ENCODE assay signal across 9 cellular contexts in genomic region chr16:65070831-65071230, GRCh38. TPM values are rescaled to one million over a fixed set of nuclear protein-coding genes. Genes with fewer than 3 reads are reported as not detected.
DNase-seq lines count a peak whose midpoint lies in the region; ATAC-seq, FAIRE-seq and TF ChIP-seq lines count a peak whose summit lies in the region.
"Had no signal": no experiment of that assay in that cellular context is flagged by ENCODE, and none has a peak within 500 bp of the region (broad histone marks: within the 10 kb centered on the region; RNA-seq: fewer than 3 reads in every experiment).

No MANE protein-coding gene starts in this region.

- POLR2A ChIA-PET in CD4-positive, alpha-beta memory T cell (lab: Charles Lee; ENCODE audit: partially characterized antibody): no interaction called here

- DNase-seq in DMS53 (lab: John Stamatoyannopoulos, UW): peak; percentile 42
- no peak for DNase-seq in DMS53 treated with DMSO at 0.1 percent for 48 hours (lab: John Stamatoyannopoulos, UW; ENCODE audit: unreplicated experiment)
- peak; percentile 49 to 94 (median 88) for DNase-seq in dorsolateral prefrontal cortex
- peak; percentile 43 for DNase-seq in lung (ENCODE audit: low spot score)
- peak; percentile 91 for DNase-seq in urothelium cell line (ENCODE audit: low spot score)
- DNase-seq in stimulated activated CD4-positive, alpha-beta T cell treated with anti-CD3 and anti-CD28 coated beads, Interleukin-15, amount 100 ng/mL, for 24 hours: no peak
- DNase-seq in CD4-positive, alpha-beta memory T cell: no peak
- DNase-seq in NCI-H524 (lab: John Stamatoyannopoulos, UW): no peak

- H3K27me3 ChIP-seq in dorsolateral prefrontal cortex: no peaks in the 10 kb centered on the region
- H3K27me3 ChIP-seq in lung (ENCODE audit: control insufficient read depth, insufficient read depth): no peaks in the 10 kb centered on the region
- H3K27me3 ChIP-seq in CD4-positive, alpha-beta memory T cell (ENCODE audit: insufficient read depth, low read length): no peaks in the 10 kb centered on the region

- H3K4me1 Mint-ChIP-seq in CD4-positive, alpha-beta memory T cell: no peaks in the 10 kb centered on the region

- FAIRE-seq in urothelium cell line (lab: Jason Lieb, UNC): peak; percentile 82

- H3K36me3 ChIP-seq in lung (ENCODE audit: control insufficient read depth in 2 of 2, insufficient read depth in 2 of 2, low read length in 2 of 2): no peaks in the 10 kb centered on the region
- H3K36me3 ChIP-seq in CD4-positive, alpha-beta memory T cell (ENCODE audit: insufficient read depth, low read length): no peaks in the 10 kb centered on the region

- H3K9me3 ChIP-seq in lung (ENCODE audit: control insufficient read depth in 2 of 2, insufficient read depth in 1 of 2, low read length in 1 of 2): no peaks in the 10 kb centered on the region
- H3K9me3 ChIP-seq in CD4-positive, alpha-beta memory T cell (ENCODE audit: control insufficient read depth in 1 of 2, low read length in 2 of 2): no peaks in the 10 kb centered on the region

- intact Hi-C loops in dorsolateral prefrontal cortex (cut with DNase I): loop anchor here in 1 of 2 donors (1.0 kb wide), 1 partner anchor 51 kb away; the partner anchor contains the start of gene CDH11
- intact Hi-C loops in CD4-positive, alpha-beta memory T cell (cut with micrococcal nuclease): no loop called here

- CTCF ChIA-PET in CD4-positive, alpha-beta memory T cell (lab: Charles Lee; ENCODE audit: partially characterized antibody): no interaction called here

- H3K36me3 Mint-ChIP-seq in CD4-positive, alpha-beta memory T cell: no peaks in the 10 kb centered on the region

- peaks cover 1 to 21% (median 10%) of the 10 kb centered on the region in 8 donors for H3K9me3 Mint-ChIP-seq in CD4-positive, alpha-beta memory T cell

- no peaks in the 10 kb centered on the region for H3K4me1 ChIP-seq in lung (ENCODE audit: control insufficient read depth in 2 of 2, insufficient read depth in 2 of 2, low read length in 2 of 2)
- no peaks in the 10 kb centered on the region for H3K4me1 ChIP-seq in CD4-positive, alpha-beta memory T cell (ENCODE audit: insufficient read depth, low read length)

- peak in 3 of 56 donors; percentile 7 to 37 (median 12) for TF ChIP-seq CTCF in dorsolateral prefrontal cortex (IDR thresholded peaks at IDR 0.05 in 54 of 56, conservative IDR thresholded peaks at IDR 0.05 in 2 of 56; ENCODE audit: low read depth in 1 of 56, partially characterized antibody in 56 of 56)
- TF ChIP-seq CTCF in lung (IDR thresholded peaks at IDR 0.05; ENCODE audit: control extremely low read depth, extremely low read depth): no peak

- no peak overlapping the region for H3K27ac Mint-ChIP-seq in CD4-positive, alpha-beta memory T cell

- ATAC-seq in lung (ENCODE audit: insufficient read depth, low FRiP score): peak; percentile 69

- H3K27me3 Mint-ChIP-seq in CD4-positive, alpha-beta memory T cell: no peaks in the 10 kb centered on the region

- peak overlapping the region; percentile 81 to 98 (median 95) for H3K27ac ChIP-seq in dorsolateral prefrontal cortex
- peak overlapping the region; percentile 46 to 55 for H3K27ac ChIP-seq in lung (ENCODE audit: low read depth in 1 of 2, low read length in 1 of 2)
- H3K27ac ChIP-seq in CD4-positive, alpha-beta memory T cell (ENCODE audit: low read depth, low read length): no peak overlapping the region
- H3K27ac ChIP-seq: 22Rv1 had no signal

- H3K4me3 ChIP-seq in dorsolateral prefrontal cortex (peak overlapping the region; percentile 22 to 74 (median 57)), lung (no peak overlapping the region)
- no peak overlapping the region for H3K4me3 ChIP-seq in CD4-positive, alpha-beta memory T cell (ENCODE audit: low read length in 2 of 2)

- WGBS in lung, 2 donors: 56 to 66% methylated on average over 5 of the region's 5 CpGs

- no peak overlapping the region for H3K4me3 Mint-ChIP-seq in CD4-positive, alpha-beta memory T cell

RNA-seq across cellular contexts. Expression of gene CDH11, which starts 51.0 kb away (rescaled TPM):
- total RNA-seq in dorsolateral prefrontal cortex: 10 to 100 TPM; 45.2 to 85.9 (median 65.3) TPM
- total RNA-seq in lung: 100 to 1,000 TPM; 157 to 236 TPM
- polyA plus RNA-seq in lung: 10 to 100 TPM in 1 of 2 donors, 1 to 10 TPM in 1; 7.1 to 32.7 TPM
- not detected for total RNA-seq in CD4-positive, alpha-beta memory T cell
- not detected for polyA plus RNA-seq in CD4-positive, alpha-beta memory T cell

Comparison
In these comparisons a context has a peak if more than half of its experiments do, and no peak if none do; other contexts are left out.
1. DNase-seq: peak in DMS53 (single experiment), dorsolateral prefrontal cortex (10 of 10), lung (single experiment) and urothelium cell line (single experiment); none in DMS53 treated with DMSO at 0.1 percent for 48 hours (single experiment), stimulated activated CD4-positive, alpha-beta T cell treated with anti-CD3 and anti-CD28 coated beads, Interleukin-15, amount 100 ng/mL, for 24 hours (single experiment), CD4-positive, alpha-beta memory T cell (0 of 5) and NCI-H524 (0 of 2).
2. H3K4me3 ChIP-seq: peak in dorsolateral prefrontal cortex (59 of 59); none in lung (single experiment) and CD4-positive, alpha-beta memory T cell (0 of 2).
3. RNA of gene CDH11, which starts 51.0 kb away (total RNA-seq): 157 to 236 TPM in lung and 45.2 to 85.9 TPM in dorsolateral prefrontal cortex; not detected in CD4-positive, alpha-beta memory T cell; every median in the first group is over 10 times any median in the second.